In the genomic region with DNA sequence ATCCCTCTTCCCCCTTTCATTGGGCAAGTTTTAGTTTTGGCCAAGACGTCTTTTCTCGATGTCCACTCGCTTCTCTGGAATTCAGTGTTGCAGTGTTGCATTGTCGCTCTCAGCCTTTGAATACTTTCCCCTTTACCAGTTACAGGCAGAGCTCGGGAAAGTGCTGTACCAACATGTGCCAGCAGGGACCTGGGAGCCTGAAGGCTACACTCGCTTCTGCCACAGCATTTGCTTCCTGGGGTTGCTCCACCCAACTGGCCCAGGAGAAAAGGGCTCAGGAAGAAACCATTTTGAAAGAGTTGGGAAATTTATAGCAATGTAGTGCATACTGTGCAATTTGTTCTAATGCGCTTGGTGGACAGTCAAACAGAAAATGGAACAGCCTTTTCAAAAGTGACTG, we compare ENCODE assay signal across 10 cellular contexts.
DNase-seq lines count a peak whose midpoint lies in the region; ATAC-seq and TF ChIP-seq lines count a peak whose summit lies in the region.
"Had no signal": no experiment of that assay in that cellular context is flagged by ENCODE, and none has a peak within 500 bp of the region (broad histone marks: within the 10 kb centered on the region; RNA-seq: fewer than 3 reads in every experiment).

No MANE protein-coding gene starts in this region.

- H3K27me3 ChIP-seq in kidney epithelial cell (ENCODE audit: control insufficient read depth, insufficient read depth, low read length): no peaks in the 10 kb centered on the region
- H3K27me3 ChIP-seq: ascending aorta had no signal

- H3K9me3 Mint-ChIP-seq in HFFc6: peaks cover 15% of the 10 kb centered on the region

- H3K36me3 Mint-ChIP-seq in HFFc6 (ENCODE audit: low read depth): no peaks in the 10 kb centered on the region
- H3K36me3 Mint-ChIP-seq: activated CD8-positive, alpha-beta memory T cell treated with anti-CD3 and anti-CD28 coated beads, Interleukin-2, amount 10 ng/mL, durations not matched to agents 7 days and 5 days had no signal

- no peak overlapping the region for H3K27ac Mint-ChIP-seq in HFFc6
- H3K27ac Mint-ChIP-seq: activated CD8-positive, alpha-beta memory T cell treated with anti-CD3 and anti-CD28 coated beads, Interleukin-2, amount 10 ng/mL, durations not matched to agents 7 days and 5 days had no signal

- no peak for ATAC-seq in HG02970 (IDR thresholded peaks at IDR 0.05; ENCODE audit: low FRiP score, unreplicated experiment)
- ATAC-seq: activated CD8-positive, alpha-beta memory T cell treated with anti-CD3 and anti-CD28 coated beads, Interleukin-2, amount 10 ng/mL, durations not matched to agents 7 days and 5 days; left lung had no signal

- no peak overlapping the region for H3K4me3 ChIP-seq in kidney epithelial cell (ENCODE audit: low read depth, low read length)
- H3K4me3 ChIP-seq: ascending aorta, left lung had no signal

- H3K4me1 Mint-ChIP-seq in HFFc6 (ENCODE audit: low read depth): no peaks in the 10 kb centered on the region
- H3K4me1 Mint-ChIP-seq: activated CD8-positive, alpha-beta memory T cell treated with anti-CD3 and anti-CD28 coated beads, Interleukin-2, amount 10 ng/mL, durations not matched to agents 7 days and 5 days had no signal

- peaks cover 2% of the 10 kb centered on the region; the same call in 1 of the 2 replicates for H3K27me3 Mint-ChIP-seq in HFFc6 (ENCODE audit: insufficient read depth)

- DNase-seq in Daoy (ENCODE audit: low read depth) (peak; percentile 70), HFFc6 (peak; percentile 4), RPMI8226 (peak; percentile 36), kidney epithelial cell (ENCODE audit: low read depth) (no peak), pons (ENCODE audit: low spot score) (no peak)
- no peak for DNase-seq in effector CD4-positive, alpha-beta T cell
- DNase-seq: activated CD8-positive, alpha-beta memory T cell treated with anti-CD3 and anti-CD28 coated beads, Interleukin-2, amount 10 ng/mL, durations not matched to agents 7 days and 5 days; left lung had no signal

- H3K4me3 Mint-ChIP-seq in HFFc6: no peak overlapping the region
- H3K4me3 Mint-ChIP-seq: activated CD8-positive, alpha-beta memory T cell treated with anti-CD3 and anti-CD28 coated beads, Interleukin-2, amount 10 ng/mL, durations not matched to agents 7 days and 5 days had no signal

- TF ChIP-seq CTCF in HFFc6 (IDR thresholded peaks at IDR 0.05): peak; percentile 20; the same call in 1 of the 2 replicates
- TF ChIP-seq CTCF in kidney epithelial cell (IDR thresholded peaks at IDR 0.05; ENCODE audit: insufficient read depth, low read length, poor library complexity, severe bottlenecking): peak; percentile 4

- no peaks in the 10 kb centered on the region for H3K36me3 ChIP-seq in kidney epithelial cell (ENCODE audit: control insufficient read depth, insufficient read depth, low read length)
- H3K36me3 ChIP-seq: ascending aorta, left lung had no signal

Comparison
In these comparisons a context has a peak if more than half of its experiments do, and no peak if none do; other contexts are left out.
1. DNase-seq: peak in Daoy (single experiment), HFFc6 (single experiment) and RPMI8226 (single experiment); none in kidney epithelial cell (single experiment), effector CD4-positive, alpha-beta T cell (single experiment) and pons (single experiment).